Comparison of ENCODE assay signal across 8 cellular contexts in the genomic region with DNA sequence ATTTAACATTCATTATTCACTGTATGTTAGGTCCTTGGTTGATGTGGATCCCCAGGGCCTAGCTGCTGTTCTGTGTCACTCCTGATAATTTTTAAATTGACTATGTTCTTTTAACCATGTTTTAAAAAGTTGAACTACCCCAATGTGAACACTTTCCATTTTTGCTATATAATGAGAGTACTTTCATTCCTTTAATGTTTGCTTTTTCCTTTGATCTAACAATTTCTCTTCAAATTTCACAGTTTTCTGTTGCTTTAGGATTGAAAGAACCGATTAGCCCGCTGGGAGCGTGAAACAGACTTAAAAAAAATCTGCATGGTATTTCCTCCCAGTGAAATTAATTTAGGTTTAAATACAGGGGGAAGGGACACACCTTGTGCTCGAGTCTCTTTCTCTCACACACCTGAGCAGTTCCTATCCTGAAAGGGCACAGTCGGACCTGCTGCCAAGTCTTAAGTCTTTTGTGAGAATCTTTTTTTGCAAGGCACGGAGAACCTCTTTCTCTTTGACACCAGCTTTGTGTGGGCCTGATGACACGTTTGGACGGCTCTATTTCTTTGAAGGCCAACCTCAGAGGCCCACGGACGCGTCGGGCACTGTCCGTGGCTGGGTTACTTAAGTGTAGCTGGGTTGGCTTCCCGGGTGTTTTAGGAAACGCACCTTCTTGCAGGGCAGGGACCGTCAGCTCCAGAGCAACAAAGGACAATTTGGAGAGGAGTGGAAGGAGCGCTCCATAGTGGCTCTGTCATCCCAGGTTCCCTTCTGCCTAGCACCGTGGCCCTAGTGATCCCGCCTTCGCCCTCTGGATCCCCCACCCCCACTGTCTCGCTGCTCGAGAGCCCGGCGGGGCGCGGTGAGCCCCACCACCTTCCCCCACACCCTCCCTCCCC. TPM values are rescaled to one million over a fixed set of nuclear protein-coding genes. Genes with fewer than 3 reads are reported as not detected.
DNase-seq lines count a peak whose midpoint lies in the region; ATAC-seq and TF ChIP-seq lines count a peak whose summit lies in the region.

No MANE protein-coding gene starts in this region.

- no peaks in the 10 kb centered on the region for H3K9me3 Mint-ChIP-seq in T-helper 1 cell treated with Interleukin-12 subunit alpha and Interleukin-12 subunit beta and Interleukin-4 antibody, amounts not matched to agents 30 μg/mL and 1 μg/mL, for 36 hours
- H3K9me3 Mint-ChIP-seq in activated naive CD8-positive, alpha-beta T cell treated with anti-CD3 and anti-CD28 coated beads for 36 hours: no peaks in the 10 kb centered on the region

- H3K36me3 Mint-ChIP-seq in T-helper 1 cell treated with Interleukin-12 subunit alpha and Interleukin-12 subunit beta and Interleukin-4 antibody, amounts not matched to agents 30 μg/mL and 1 μg/mL, for 36 hours (ENCODE audit: low read depth): no peaks in the 10 kb centered on the region
- H3K36me3 Mint-ChIP-seq in activated naive CD8-positive, alpha-beta T cell treated with anti-CD3 and anti-CD28 coated beads for 36 hours: no peaks in the 10 kb centered on the region

- 31% methylated on average over 26 of the region's 26 CpGs for WGBS in suprapubic skin

- peaks cover 17% of the 10 kb centered on the region for H3K4me1 Mint-ChIP-seq in T-helper 1 cell treated with Interleukin-12 subunit alpha and Interleukin-12 subunit beta and Interleukin-4 antibody, amounts not matched to agents 30 μg/mL and 1 μg/mL, for 36 hours (ENCODE audit: low read depth)
- H3K4me1 Mint-ChIP-seq in activated naive CD8-positive, alpha-beta T cell treated with anti-CD3 and anti-CD28 coated beads for 36 hours: peaks cover 19% of the 10 kb centered on the region

- DNase-seq in T-helper 1 cell: no peak
- no peak for DNase-seq in activated naive CD8-positive, alpha-beta T cell treated with anti-CD3 and anti-CD28 coated beads for 36 hours
- peak in 1 of 2 donors; percentile 31 for DNase-seq in left colon
- DNase-seq in suprapubic skin (ENCODE audit: low spot score in 2 of 2): no peak
- no peak for DNase-seq in activated gamma-delta T cell treated with Interleukin-2 at 50 U/mL for 16 hours
- no peak for DNase-seq in GF-D8 (lab: John Stamatoyannopoulos, UW)
- DNase-seq in dermis blood vessel endothelial cell: no peak

- H3K36me3 ChIP-seq in suprapubic skin: no peaks in the 10 kb centered on the region

- no peak for TF ChIP-seq POLR2A in suprapubic skin (IDR thresholded peaks at IDR 0.05)

- H3K27me3 Mint-ChIP-seq in T-helper 1 cell treated with Interleukin-12 subunit alpha and Interleukin-12 subunit beta and Interleukin-4 antibody, amounts not matched to agents 30 μg/mL and 1 μg/mL, for 36 hours (ENCODE audit: low read depth): peaks cover 77% of the 10 kb centered on the region
- H3K27me3 Mint-ChIP-seq in activated naive CD8-positive, alpha-beta T cell treated with anti-CD3 and anti-CD28 coated beads for 36 hours: peaks cover 84% of the 10 kb centered on the region

- peak; percentile 12 for ATAC-seq in left colon

- peak overlapping the region; percentile 67 for H3K4me3 ChIP-seq in suprapubic skin

- peak overlapping the region; percentile 46 for H3K4me3 Mint-ChIP-seq in T-helper 1 cell treated with Interleukin-12 subunit alpha and Interleukin-12 subunit beta and Interleukin-4 antibody, amounts not matched to agents 30 μg/mL and 1 μg/mL, for 36 hours
- peak overlapping the region; percentile 29 for H3K4me3 Mint-ChIP-seq in activated naive CD8-positive, alpha-beta T cell treated with anti-CD3 and anti-CD28 coated beads for 36 hours

- H3K4me1 ChIP-seq in suprapubic skin: peaks cover 25% of the 10 kb centered on the region

- intact Hi-C loops in left colon (cut with DNase I, micrococcal nuclease): loop anchor here in 1 of 2 donors (5.0 kb wide), 1 partner anchor 214 kb away; no protein-coding TSS in a partner anchor

- peak overlapping the region; percentile 60 for H3K27ac ChIP-seq in suprapubic skin

- H3K9me3 ChIP-seq in suprapubic skin: no peaks in the 10 kb centered on the region

- no peak for TF ChIP-seq CTCF in suprapubic skin (IDR thresholded peaks at IDR 0.05)

- H3K27me3 ChIP-seq in suprapubic skin: peaks cover 36% of the 10 kb centered on the region

- H3K27ac Mint-ChIP-seq in T-helper 1 cell treated with Interleukin-12 subunit alpha and Interleukin-12 subunit beta and Interleukin-4 antibody, amounts not matched to agents 30 μg/mL and 1 μg/mL, for 36 hours: no peak overlapping the region
- no peak overlapping the region for H3K27ac Mint-ChIP-seq in activated naive CD8-positive, alpha-beta T cell treated with anti-CD3 and anti-CD28 coated beads for 36 hours

- TF ChIP-seq EP300 in suprapubic skin (IDR thresholded peaks at IDR 0.05): no peak

RNA-seq across cellular contexts. Expression of gene CHN2, which starts 1.0 kb away (rescaled TPM):
- 1 to 10 TPM in 1 of 2 experiments, under 1 TPM in 1; 0.80 to 1.6 TPM for total RNA-seq in activated naive CD8-positive, alpha-beta T cell treated with anti-CD3 and anti-CD28 coated beads for 36 hours
- total RNA-seq in left colon: 10 to 100 TPM; 30.0 to 32.9 TPM
- 1 to 10 TPM; 3.3 to 9.6 (median 6.2) TPM for total RNA-seq in suprapubic skin
- 1.1 and 6.5 TPM in 2 replicates for total RNA-seq in dermis blood vessel endothelial cell

RNA-seq across cellular contexts. Expression of gene CPVL, which starts 47.2 kb away (rescaled TPM):
- total RNA-seq in activated naive CD8-positive, alpha-beta T cell treated with anti-CD3 and anti-CD28 coated beads for 36 hours: not detected
- total RNA-seq in left colon: 10 to 100 TPM in 1 of 2 donors, 1 to 10 TPM in 1; 4.7 to 18.4 TPM
- total RNA-seq in suprapubic skin: 10 to 100 TPM in 2 of 4 donors, 1 to 10 TPM in 2; 8.1 to 17.1 (median 10.1) TPM
- total RNA-seq in dermis blood vessel endothelial cell: 0.93 and 5.6 TPM in 2 replicates
